8 cellular contexts compared by ENCODE assay signal in genomic region chrX:38803609-38804480, GRCh38. TPM values are rescaled to one million over a fixed set of nuclear protein-coding genes. Genes with fewer than 3 reads are reported as not detected.
A peak's percentile ranks its signal among the peaks of the same experiment; 100 is the strongest.
DNase-seq lines count a peak whose midpoint lies in the region; ATAC-seq and TF ChIP-seq lines count a peak whose summit lies in the region.

No MANE protein-coding gene starts in this region.

- H3K36me3 ChIP-seq in gastroesophageal sphincter (no peaks in the 10 kb centered on the region), neuron (ENCODE audit: insufficient read depth, low read length) (no peaks in the 10 kb centered on the region), transverse colon (no peaks in the 10 kb centered on the region)

- H3K27me3 ChIP-seq in gastroesophageal sphincter (no peaks in the 10 kb centered on the region), neuron (ENCODE audit: insufficient read depth, low read length) (no peaks in the 10 kb centered on the region), transverse colon (no peaks in the 10 kb centered on the region)

- TF ChIP-seq POLR2A in Raji (IDR thresholded peaks at IDR 0.05; ENCODE audit: insufficient read depth, low read depth, low read length): peak; percentile 79
- TF ChIP-seq POLR2A in gastroesophageal sphincter (IDR thresholded peaks at IDR 0.05): peak; percentile 73 to 75
- peak; percentile 91 for TF ChIP-seq POLR2A in transverse colon (IDR thresholded peaks at IDR 0.05)

- no CpG with 5 or more reads among the region's 67 CpGs for WGBS in gastroesophageal sphincter (ENCODE audit: low coverage in 1 of 2), 2 donors
- WGBS in transverse colon (ENCODE audit: low coverage in 1 of 2), 2 donors: 54% methylated on average over 64 of the region's 67 CpGs; no CpG with 5 or more reads in 1 of the 2 donors

- H3K4me3 ChIP-seq in gastroesophageal sphincter: peak overlapping the region; percentile 59 to 67
- H3K4me3 ChIP-seq in neuron (ENCODE audit: low read length): peak overlapping the region; percentile 51
- H3K4me3 ChIP-seq in transverse colon: peak overlapping the region; percentile 53 to 81 (median 68)

- peak overlapping the region; percentile 76 to 93 (median 90) for H3K27ac ChIP-seq in gastroesophageal sphincter
- peak overlapping the region; percentile 92 to 99 (median 96) for H3K27ac ChIP-seq in transverse colon

- peak; percentile 78 for ATAC-seq in gastroesophageal sphincter

- H2AFZ ChIP-seq in neuron (ENCODE audit: low read depth, low read length): no peak overlapping the region

- intact Hi-C loops in transverse colon (cut with DNase I; ENCODE audit: low total_unique reads): loop anchor here (10.0 kb wide), 1 partner anchor 131 kb away; no protein-coding TSS in a partner anchor

- H3K4me1 ChIP-seq in gastroesophageal sphincter (peaks cover 0 to 38% (median 0%) of the 10 kb centered on the region in 3 donors), neuron (ENCODE audit: insufficient read depth, low read length) (peaks cover 3% of the 10 kb centered on the region), transverse colon (peaks cover 0 to 32% (median 11%) of the 10 kb centered on the region in 4 donors)

- no peak for TF ChIP-seq CTCF in gastroesophageal sphincter (IDR thresholded peaks at IDR 0.05)
- no peak for TF ChIP-seq CTCF in transverse colon (IDR thresholded peaks at IDR 0.05)

- H3K9me3 ChIP-seq in gastroesophageal sphincter (no peaks in the 10 kb centered on the region), neuron (ENCODE audit: low read length) (no peaks in the 10 kb centered on the region), transverse colon (no peaks in the 10 kb centered on the region)

- DNase-seq in ELR (ENCODE audit: low read depth) (peak; percentile 78), GOT3 (lab: John Stamatoyannopoulos, UW) (peak; percentile 37), LHCN-M2 (ENCODE audit: low read depth) (peak; percentile 89), transverse colon (peak; percentile 88)
- peak; percentile 70 for DNase-seq in activated naive CD4-positive, alpha-beta T cell treated with Interleukin-2 at 50 U/mL for 16 hours

- TF ChIP-seq EP300 in gastroesophageal sphincter (IDR thresholded peaks at IDR 0.05) (peak; percentile 36), transverse colon (IDR thresholded peaks at IDR 0.05; ENCODE audit: low read depth) (peak; percentile 41)

- in situ Hi-C loops in transverse colon (cut with MboI; ENCODE audit: low pct_ligation_motif_present in 1 of 4, low pct_unique_long_range_greater_than_20kb in 1 of 4, low sequenced_read_pairs in 3 of 4): no loop called here

RNA-seq across cellular contexts. Expression of gene MID1IP1, which starts 2.6 kb away (rescaled TPM):
- total RNA-seq in LHCN-M2 (2014; rRNA removed) (82.5 and 85.0 TPM in 2 replicates), gastroesophageal sphincter (10 to 100 TPM; 54.0 to 69.2 (median 56.9) TPM), transverse colon (10 to 100 TPM; 23.9 to 49.7 (median 33.4) TPM)
- polyA plus RNA-seq in LHCN-M2 (2012): 26.3 TPM

Comparison
In these comparisons a context has a peak if more than half of its experiments do, and no peak if none do; other contexts are left out.
1. Peak in every context shown above with its lines: DNase-seq, ATAC-seq, H3K4me3 ChIP-seq and H3K27ac ChIP-seq.
2. DNase-seq: peak in every context shown above with its lines; median percentile 89 in LHCN-M2; 88 in transverse colon; 78 in ELR; 70 in activated naive CD4-positive, alpha-beta T cell treated with Interleukin-2 at 50 U/mL for 16 hours; 37 in GOT3.